ENCODE assay signal across 1 cellular context in the genomic region with DNA sequence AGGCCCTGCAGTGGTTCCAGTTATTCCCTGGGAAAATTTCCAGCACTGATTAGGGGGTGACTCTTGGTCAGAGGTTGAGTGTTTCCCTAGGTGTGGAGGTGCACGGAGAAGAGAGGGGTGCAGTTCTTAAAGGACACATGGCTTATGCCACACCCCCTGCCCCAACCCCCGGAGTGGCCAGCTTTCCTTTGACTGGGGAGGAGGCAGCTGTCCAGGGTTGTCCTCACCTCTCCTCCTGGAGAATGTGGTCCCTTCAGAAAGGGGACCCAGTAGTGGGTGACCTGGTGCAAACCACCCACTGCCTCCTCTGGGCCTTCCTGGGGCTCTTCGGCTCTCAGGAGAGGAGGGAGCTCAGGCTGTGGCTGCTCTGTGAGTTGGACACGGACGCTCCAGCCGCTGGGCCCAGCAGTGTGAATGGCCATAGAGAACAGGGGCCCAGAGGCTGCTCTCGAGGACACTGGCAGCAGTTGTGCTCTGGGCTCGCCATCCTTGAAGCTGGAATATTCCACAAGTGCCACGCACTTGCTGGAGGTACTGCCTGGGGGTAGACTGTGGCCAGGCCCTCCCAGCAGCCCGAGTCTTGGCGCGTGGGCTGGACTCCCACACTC.
TF ChIP-seq lines count a peak whose summit lies in the region.

No MANE protein-coding gene starts in this region.

TF ChIP-seq in neural cell, 6 proteins besides CTCF, POLR2A, EP300 and RAD21:
- no peak for TF ChIP-seq REST (IDR thresholded peaks at IDR 0.05; ENCODE audit: borderline replicate concordance)
- TF ChIP-seq EZH2 (IDR thresholded peaks at IDR 0.05; ENCODE audit: borderline replicate concordance, insufficient read depth, low read length, poor library complexity, severe bottlenecking) = no peak
- TF ChIP-seq POLR2AphosphoS5 (IDR thresholded peaks at IDR 0.05) = no peak
